In genomic region chr3:165753560-165753959, GRCh38 we compare ENCODE assay signal across 22 cellular contexts.
DNase-seq lines count a peak whose midpoint lies in the region; TF ChIP-seq lines count a peak whose summit lies in the region.
"Had no signal": no experiment of that assay in that cellular context is flagged by ENCODE, and none has a peak within 500 bp of the region (broad histone marks: within the 10 kb centered on the region; RNA-seq: fewer than 3 reads in every experiment).

No MANE protein-coding gene starts in this region.

- POLR2A ChIA-PET in MCF 10A (lab: Yijun Ruan, JAX), result no interaction called here

- peaks cover 4% of the 10 kb centered on the region for H3K36me3 Mint-ChIP-seq in MCF 10A (ENCODE audit: insufficient read depth, unreplicated experiment)
- H3K36me3 Mint-ChIP-seq: CD8-positive, alpha-beta memory T cell; mesothelial cell of epicardium; T-cell had no signal

- TF ChIP-seq CTCF in MCF 10A (IDR thresholded peaks at IDR 0.05; ENCODE audit: unreplicated experiment) (no peak), breast epithelium (IDR thresholded peaks at IDR 0.05) (no peak), fibroblast of mammary gland (conservative IDR thresholded peaks at IDR 0.05; ENCODE audit: control insufficient read depth, insufficient read depth, low read depth, low read length) (no peak)

- no peaks in the 10 kb centered on the region for H3K27me3 Mint-ChIP-seq in MCF 10A (ENCODE audit: insufficient read depth, unreplicated experiment)
- H3K27me3 Mint-ChIP-seq: CD8-positive, alpha-beta memory T cell; T-cell had no signal

- peak overlapping the region; percentile 49 for H3K27ac Mint-ChIP-seq in MCF 10A (ENCODE audit: low read depth, unreplicated experiment)
- H3K27ac Mint-ChIP-seq: activated T-helper 2 cell treated with anti-CD3 and anti-CD28 coated beads, Interferon-gamma antibody, Interleukin-2, Interleukin-4, amounts not matched to agents 10 μg/mL and 5 μg/mL and 100 μg/mL, durations not matched to agents 14 hours and 24 hours and 36 hours; CD8-positive, alpha-beta memory T cell; mesothelial cell of epicardium; T-cell had no signal

- no peak for TF ChIP-seq POLR2A in breast epithelium (IDR thresholded peaks at IDR 0.05)

- intact Hi-C loops in MCF 10A (cut with micrococcal nuclease), result no loop called here
- intact Hi-C loops in breast epithelium (cut with DNase I; ENCODE audit: low total_unique reads), result no loop called here

- H3K36me3 ChIP-seq in breast epithelium (no peaks in the 10 kb centered on the region), SJCRH30 (no peaks in the 10 kb centered on the region)
- H3K36me3 ChIP-seq: adrenal gland, heart left ventricle, uterus had no signal

- H3K27me3 ChIP-seq in breast epithelium (no peaks in the 10 kb centered on the region), SJCRH30 (no peaks in the 10 kb centered on the region)
- H3K27me3 ChIP-seq: adrenal gland, heart left ventricle, uterus had no signal

- no TSS peak for BruUV-seq in MCF 10A (replicated peaks; lab: Mats Ljungman, UMichigan)

- H3K4me1 ChIP-seq in breast epithelium, result no peaks in the 10 kb centered on the region
- H3K4me1 ChIP-seq in SJCRH30, result peaks cover 18% of the 10 kb centered on the region
- H3K4me1 ChIP-seq: adrenal gland, heart left ventricle, uterus had no signal

- no peak overlapping the region for H3K4me3 Mint-ChIP-seq in MCF 10A (ENCODE audit: unreplicated experiment)
- H3K4me3 Mint-ChIP-seq: CD8-positive, alpha-beta memory T cell; mesothelial cell of epicardium; neural crest cell; T-cell had no signal

- DNase-seq in MCF 10A (ENCODE audit: unreplicated experiment), result peak; percentile 92
- no peak for DNase-seq in breast epithelium (ENCODE audit: low spot score in 2 of 2)
- DNase-seq in SJCRH30, result peak in 1 of 2 experiments; percentile 24
- DNase-seq in fibroblast of mammary gland (ENCODE audit: low read depth), result peak; percentile 23
- DNase-seq in skeletal muscle cell (ENCODE audit: low read depth), result peak; percentile 17
- no peak for DNase-seq in activated CD8-positive, alpha-beta memory T cell treated with anti-CD3 and anti-CD28 coated beads, Interleukin-2, amount 50 U/mL, for 48 hours
- DNase-seq in GM03348 (ENCODE audit: low spot score), result no peak
- DNase-seq in activated CD4-positive, alpha-beta T cell treated with anti-CD3 and anti-CD28 coated beads for 4 hours, result no peak
- DNase-seq: adrenal gland; CD8-positive, alpha-beta memory T cell; EL; GM23248; heart left ventricle; Karpas-422; NCI-H774; stimulated activated CD4-positive, alpha-beta T cell treated with anti-CD3 and anti-CD28 coated beads, Interleukin-2, amount 100 ng/mL, for 24 hours; T-cell; uterus had no signal

- H3K4me1 Mint-ChIP-seq in MCF 10A (ENCODE audit: insufficient read depth, unreplicated experiment), result peaks cover 27% of the 10 kb centered on the region
- H3K4me1 Mint-ChIP-seq: CD8-positive, alpha-beta memory T cell; neural crest cell; T-cell had no signal

- CTCF ChIA-PET in MCF 10A (lab: Yijun Ruan, JAX), result interaction anchor here (0.6 kb wide), 1 partner anchor 122 kb away, joined by 4 read pairs; no protein-coding TSS in a partner anchor

- no peak overlapping the region for H3K4me3 ChIP-seq in breast epithelium
- no peak overlapping the region for H3K4me3 ChIP-seq in SJCRH30
- H3K4me3 ChIP-seq in fibroblast of mammary gland (ENCODE audit: control insufficient read depth, low read depth, low read length), result no peak overlapping the region
- H3K4me3 ChIP-seq in skeletal muscle cell (ENCODE audit: low read depth, low read length), result no peak overlapping the region
- H3K4me3 ChIP-seq: adrenal gland, GM23248, heart left ventricle, uterus had no signal

- H3K9me3 ChIP-seq in breast epithelium, result no peaks in the 10 kb centered on the region
- no peaks in the 10 kb centered on the region for H3K9me3 ChIP-seq in SJCRH30 (replicated peaks)
- H3K9me3 ChIP-seq: adrenal gland, heart left ventricle, uterus had no signal

- no peaks in the 10 kb centered on the region for H3K9me3 Mint-ChIP-seq in MCF 10A (ENCODE audit: unreplicated experiment)
- H3K9me3 Mint-ChIP-seq: activated T-helper 2 cell treated with anti-CD3 and anti-CD28 coated beads, Interferon-gamma antibody, Interleukin-2, Interleukin-4, amounts not matched to agents 10 μg/mL and 5 μg/mL and 100 μg/mL, durations not matched to agents 14 hours and 24 hours and 36 hours; neural crest cell had no signal

- H3K27ac ChIP-seq in breast epithelium, result no peak overlapping the region
- H3K27ac ChIP-seq in SJCRH30, result peak overlapping the region; percentile 43; the same call in 1 of the 2 replicates
- H3K27ac ChIP-seq: adrenal gland, GM23248, heart left ventricle, HL-60, uterus had no signal

Comparison
In these comparisons a context has a peak if more than half of its experiments do, and no peak if none do; other contexts are left out.
1. DNase-seq: peak in MCF 10A (single experiment), fibroblast of mammary gland (single experiment) and skeletal muscle cell (single experiment); none in breast epithelium (0 of 2), activated CD8-positive, alpha-beta memory T cell treated with anti-CD3 and anti-CD28 coated beads, Interleukin-2, amount 50 U/mL, for 48 hours (single experiment), GM03348 (single experiment) and activated CD4-positive, alpha-beta T cell treated with anti-CD3 and anti-CD28 coated beads for 4 hours (0 of 2).